ENCODE assay signal across 36 cellular contexts in genomic region chr3:184665101-184665500, GRCh38.
"Had no signal": no experiment of that assay in that cellular context is flagged by ENCODE, and none has a peak within 500 bp of the region (broad histone marks: within the 10 kb centered on the region; RNA-seq: fewer than 3 reads in every experiment).

No MANE protein-coding gene starts in this region.

- H3K27me3 Mint-ChIP-seq: activated B cell treated with CpG ODN at 0.5 μM for 24 hours; activated CD4-positive, alpha-beta T cell treated with anti-CD3 and anti-CD28 coated beads, Interleukin-2, amount 10 ng/mL, durations not matched to agents 7 days and 5 days had no signal

- H3K36me3 ChIP-seq: ascending aorta had no signal

- DNase-seq: activated B cell treated with CpG ODN at 0.5 μM for 24 hours; activated CD4-positive, alpha-beta memory T cell treated with anti-CD3 and anti-CD28 coated beads, Interleukin-2, amount 10 ng/mL, durations not matched to agents 7 days and 5 days; activated CD4-positive, alpha-beta T cell treated with anti-CD3 and anti-CD28 coated beads for 1 hour; activated CD4-positive, alpha-beta T cell treated with anti-CD3 and anti-CD28 coated beads for 36 hours; activated CD4-positive, alpha-beta T cell treated with anti-CD3 and anti-CD28 coated beads for 48 hours; activated CD4-positive, alpha-beta T cell treated with anti-CD3 and anti-CD28 coated beads, Interleukin-2, amount 10 ng/mL, durations not matched to agents 7 days and 5 days; activated CD4-positive, alpha-beta T cell treated with anti-CD3 and anti-CD28 coated beads, Interleukin-2, amount 50 U/mL, for 48 hours; activated CD8-positive, alpha-beta memory T cell treated with anti-CD3 and anti-CD28 coated beads for 24 hours; activated CD8-positive, alpha-beta memory T cell treated with anti-CD3 and anti-CD28 coated beads, Interleukin-2, amount 10 ng/mL, durations not matched to agents 7 days and 5 days; activated CD8-positive, alpha-beta T cell treated with anti-CD3 and anti-CD28 coated beads, Interleukin-2, amount 10 ng/mL, durations not matched to agents 7 days and 5 days; activated effector memory CD4-positive, alpha-beta T cell treated with anti-CD3 and anti-CD28 coated beads, Interleukin-2, amount 50 U/mL, for 16 hours; activated naive CD4-positive, alpha-beta T cell treated with anti-CD3 and anti-CD28 coated beads, Interleukin-2, amount 10 ng/mL, durations not matched to agents 7 days and 5 days; activated naive CD4-positive, alpha-beta T cell treated with Interleukin-2 at 50 U/mL for 16 hours; activated naive CD8-positive, alpha-beta T cell treated with anti-CD3 and anti-CD28 coated beads, Interleukin-2, amount 10 ng/mL, durations not matched to agents 7 days and 5 days; activated naive CD8-positive, alpha-beta T cell treated with anti-CD3 and anti-CD28 coated beads, Interleukin-2, amount 50 U/mL, for 24 hours; activated T-cell treated with anti-CD3 and anti-CD28 coated beads for 4 hours; activated T-cell treated with anti-CD3 and anti-CD28 coated beads, Interleukin-2, amount 50 U/mL, for 1 hour; activated T-cell treated with anti-CD3 and anti-CD28 coated beads, Interleukin-2, amount 50 U/mL, for 4 hours; activated T-cell treated with anti-CD3 and anti-CD28 coated beads, Interleukin-2, amount 50 U/mL, for 72 hours; amygdala; anterior cingulate cortex; central memory CD4-positive, alpha-beta T cell; SW 1271; T-helper 1 cell; T-helper 2 cell; T-helper 9 cell had no signal

- H3K4me3 ChIP-seq: ascending aorta had no signal

- FAIRE-seq: TTC549 had no signal

- H3K4me3 Mint-ChIP-seq: activated B cell treated with CpG ODN at 0.5 μM for 24 hours; activated CD4-positive, alpha-beta memory T cell treated with anti-CD3 and anti-CD28 coated beads, Interleukin-2, amount 10 ng/mL, durations not matched to agents 7 days and 5 days; activated CD4-positive, alpha-beta T cell treated with anti-CD3 and anti-CD28 coated beads for 36 hours; activated CD4-positive, alpha-beta T cell treated with anti-CD3 and anti-CD28 coated beads, Interleukin-2, amount 10 ng/mL, durations not matched to agents 7 days and 5 days; activated CD8-positive, alpha-beta memory T cell treated with anti-CD3 and anti-CD28 coated beads, Interleukin-2, amount 10 ng/mL, durations not matched to agents 7 days and 5 days; activated CD8-positive, alpha-beta T cell treated with anti-CD3 and anti-CD28 coated beads, Interleukin-2, amount 10 ng/mL, durations not matched to agents 7 days and 5 days; activated naive CD4-positive, alpha-beta T cell treated with anti-CD3 and anti-CD28 coated beads, Interleukin-2, amount 10 ng/mL, durations not matched to agents 7 days and 5 days; activated naive CD4-positive, alpha-beta T cell treated with anti-CD3 and anti-CD28 coated beads, Interleukin-2, amount 50 U/mL, for 24 hours; activated naive CD8-positive, alpha-beta T cell; activated naive CD8-positive, alpha-beta T cell treated with anti-CD3 and anti-CD28 coated beads, Interleukin-2, amount 10 ng/mL, durations not matched to agents 7 days and 5 days; activated naive CD8-positive, alpha-beta T cell treated with anti-CD3 and anti-CD28 coated beads, Interleukin-2, amount 50 U/mL, for 24 hours; activated T-cell treated with anti-CD3 and anti-CD28 coated beads, Interleukin-2, amount 50 U/mL, for 4 hours; activated T-cell treated with anti-CD3 and anti-CD28 coated beads, Interleukin-2, amount 50 U/mL, for 72 hours; activated T-helper 1 cell treated with anti-CD3 and anti-CD28 coated beads, Interleukin-12 subunit alpha, Interleukin-12 subunit beta, Interleukin-2, Interleukin-4 antibody, amounts not matched to agents 30 ng/mL and 10 ng/mL and 1 ng/mL, durations not matched to agents 14 hours and 24 hours and 36 hours; activated T-helper 17 cell treated with anti-CD3 and anti-CD28 coated beads, Interleukin-2, amount 50 U/mL, for 72 hours; brain; T-helper 1 cell treated with Interleukin-12 subunit alpha and Interleukin-12 subunit beta and Interleukin-4 antibody, amounts not matched to agents 30 μg/mL and 1 μg/mL, for 36 hours; T-helper 2 cell treated with Interferon-gamma antibody and Interleukin-4, amounts not matched to agents 5 μg/mL and 100 μg/mL, for 36 hours had no signal

- H3K27ac Mint-ChIP-seq: activated B cell treated with CpG ODN at 0.5 μM for 24 hours; activated CD4-positive, alpha-beta memory T cell treated with anti-CD3 and anti-CD28 coated beads, Interleukin-2, amount 10 ng/mL, durations not matched to agents 7 days and 5 days; activated CD4-positive, alpha-beta T cell treated with anti-CD3 and anti-CD28 coated beads for 36 hours; activated CD4-positive, alpha-beta T cell treated with anti-CD3 and anti-CD28 coated beads, Interleukin-2, amount 10 ng/mL, durations not matched to agents 7 days and 5 days; activated CD8-positive, alpha-beta memory T cell treated with anti-CD3 and anti-CD28 coated beads, Interleukin-2, amount 10 ng/mL, durations not matched to agents 7 days and 5 days; activated CD8-positive, alpha-beta T cell treated with anti-CD3 and anti-CD28 coated beads, Interleukin-2, amount 10 ng/mL, durations not matched to agents 7 days and 5 days; activated naive CD4-positive, alpha-beta T cell treated with anti-CD3 and anti-CD28 coated beads, Interleukin-2, amount 10 ng/mL, durations not matched to agents 7 days and 5 days; activated naive CD4-positive, alpha-beta T cell treated with anti-CD3 and anti-CD28 coated beads, Interleukin-2, amount 50 U/mL, for 24 hours; activated naive CD8-positive, alpha-beta T cell; activated naive CD8-positive, alpha-beta T cell treated with anti-CD3 and anti-CD28 coated beads, Interleukin-2, amount 10 ng/mL, durations not matched to agents 7 days and 5 days; activated naive CD8-positive, alpha-beta T cell treated with anti-CD3 and anti-CD28 coated beads, Interleukin-2, amount 50 U/mL, for 24 hours; activated T-cell treated with anti-CD3 and anti-CD28 coated beads, Interleukin-2, amount 50 U/mL, for 72 hours; activated T-helper 1 cell treated with anti-CD3 and anti-CD28 coated beads, Interleukin-12 subunit alpha, Interleukin-12 subunit beta, Interleukin-2, Interleukin-4 antibody, amounts not matched to agents 30 ng/mL and 10 ng/mL and 1 ng/mL, durations not matched to agents 14 hours and 24 hours and 36 hours; activated T-helper 17 cell treated with anti-CD3 and anti-CD28 coated beads, Interleukin-2, amount 50 U/mL, for 72 hours; T-helper 1 cell treated with Interleukin-12 subunit alpha and Interleukin-12 subunit beta and Interleukin-4 antibody, amounts not matched to agents 30 μg/mL and 1 μg/mL, for 36 hours; T-helper 2 cell treated with Interferon-gamma antibody and Interleukin-4, amounts not matched to agents 5 μg/mL and 100 μg/mL, for 36 hours had no signal

- H3K27ac ChIP-seq: ascending aorta, VCaP had no signal

- H3K4me1 ChIP-seq: ascending aorta had no signal

- H3K27me3 ChIP-seq: ascending aorta had no signal

- H3K4me1 Mint-ChIP-seq: activated CD4-positive, alpha-beta memory T cell treated with anti-CD3 and anti-CD28 coated beads, Interleukin-2, amount 10 ng/mL, durations not matched to agents 7 days and 5 days; activated CD4-positive, alpha-beta T cell treated with anti-CD3 and anti-CD28 coated beads for 36 hours; activated CD4-positive, alpha-beta T cell treated with anti-CD3 and anti-CD28 coated beads, Interleukin-2, amount 10 ng/mL, durations not matched to agents 7 days and 5 days; activated naive CD4-positive, alpha-beta T cell treated with anti-CD3 and anti-CD28 coated beads, Interleukin-2, amount 10 ng/mL, durations not matched to agents 7 days and 5 days; activated naive CD4-positive, alpha-beta T cell treated with anti-CD3 and anti-CD28 coated beads, Interleukin-2, amount 50 U/mL, for 24 hours; activated naive CD8-positive, alpha-beta T cell treated with anti-CD3 and anti-CD28 coated beads, Interleukin-2, amount 10 ng/mL, durations not matched to agents 7 days and 5 days; activated T-helper 17 cell treated with anti-CD3 and anti-CD28 coated beads, Interleukin-2, amount 50 U/mL, for 72 hours had no signal

- H3K36me3 Mint-ChIP-seq: activated CD8-positive, alpha-beta memory T cell treated with anti-CD3 and anti-CD28 coated beads, Interleukin-2, amount 10 ng/mL, durations not matched to agents 7 days and 5 days; activated naive CD4-positive, alpha-beta T cell treated with anti-CD3 and anti-CD28 coated beads, Interleukin-2, amount 10 ng/mL, durations not matched to agents 7 days and 5 days; activated naive CD4-positive, alpha-beta T cell treated with anti-CD3 and anti-CD28 coated beads, Interleukin-2, amount 50 U/mL, for 24 hours; activated naive CD8-positive, alpha-beta T cell; activated naive CD8-positive, alpha-beta T cell treated with anti-CD3 and anti-CD28 coated beads, Interleukin-2, amount 10 ng/mL, durations not matched to agents 7 days and 5 days; brain had no signal

- H3K9me3 Mint-ChIP-seq: activated B cell treated with CpG ODN at 0.5 μM for 24 hours; activated CD4-positive, alpha-beta memory T cell treated with anti-CD3 and anti-CD28 coated beads, Interleukin-2, amount 10 ng/mL, durations not matched to agents 7 days and 5 days; activated CD4-positive, alpha-beta T cell treated with anti-CD3 and anti-CD28 coated beads, Interleukin-2, amount 10 ng/mL, durations not matched to agents 7 days and 5 days; activated naive CD4-positive, alpha-beta T cell treated with anti-CD3 and anti-CD28 coated beads, Interleukin-2, amount 10 ng/mL, durations not matched to agents 7 days and 5 days; activated naive CD4-positive, alpha-beta T cell treated with anti-CD3 and anti-CD28 coated beads, Interleukin-2, amount 50 U/mL, for 24 hours; activated naive CD8-positive, alpha-beta T cell treated with anti-CD3 and anti-CD28 coated beads, Interleukin-2, amount 10 ng/mL, durations not matched to agents 7 days and 5 days; activated naive CD8-positive, alpha-beta T cell treated with anti-CD3 and anti-CD28 coated beads, Interleukin-2, amount 50 U/mL, for 24 hours; activated T-cell treated with anti-CD3 and anti-CD28 coated beads, Interleukin-2, amount 50 U/mL, for 4 hours; activated T-cell treated with anti-CD3 and anti-CD28 coated beads, Interleukin-2, amount 50 U/mL, for 72 hours; activated T-helper 1 cell treated with anti-CD3 and anti-CD28 coated beads, Interleukin-12 subunit alpha, Interleukin-12 subunit beta, Interleukin-2, Interleukin-4 antibody, amounts not matched to agents 30 ng/mL and 10 ng/mL and 1 ng/mL, durations not matched to agents 14 hours and 24 hours and 36 hours; activated T-helper 17 cell treated with anti-CD3 and anti-CD28 coated beads, Interleukin-2, amount 50 U/mL, for 72 hours; T-helper 1 cell treated with Interleukin-12 subunit alpha and Interleukin-12 subunit beta and Interleukin-4 antibody, amounts not matched to agents 30 μg/mL and 1 μg/mL, for 36 hours; T-helper 2 cell treated with Interferon-gamma antibody and Interleukin-4, amounts not matched to agents 5 μg/mL and 100 μg/mL, for 36 hours had no signal

- H3K9me3 ChIP-seq: ascending aorta had no signal

- ATAC-seq: activated CD4-positive, alpha-beta T cell treated with anti-CD3 and anti-CD28 coated beads for 36 hours; activated CD8-positive, alpha-beta memory T cell treated with anti-CD3 and anti-CD28 coated beads, Interleukin-2, amount 10 ng/mL, durations not matched to agents 7 days and 5 days; activated CD8-positive, alpha-beta T cell treated with anti-CD3 and anti-CD28 coated beads, Interleukin-2, amount 10 ng/mL, durations not matched to agents 7 days and 5 days; activated naive CD8-positive, alpha-beta T cell treated with anti-CD3 and anti-CD28 coated beads, Interleukin-2, amount 50 U/mL, for 24 hours; activated T-cell treated with anti-CD3 and anti-CD28 coated beads, Interleukin-2, amount 50 U/mL, for 4 hours; activated T-cell treated with anti-CD3 and anti-CD28 coated beads, Interleukin-2, amount 50 U/mL, for 72 hours; activated T-helper 17 cell treated with anti-CD3 and anti-CD28 coated beads, Interleukin-2, amount 50 U/mL, for 72 hours had no signal
